Comparison of ENCODE assay signal across 21 cellular contexts in genomic region chr10:30040597-30040996, GRCh38. TPM values are rescaled to one million over a fixed set of nuclear protein-coding genes. Genes with fewer than 3 reads are reported as not detected.
A peak's percentile ranks its signal among the peaks of the same experiment; 100 is the strongest.
DNase-seq lines count a peak whose midpoint lies in the region; ATAC-seq, FAIRE-seq and TF ChIP-seq lines count a peak whose summit lies in the region.
"Had no signal": no experiment of that assay in that cellular context is flagged by ENCODE, and none has a peak within 500 bp of the region (broad histone marks: within the 10 kb centered on the region; RNA-seq: fewer than 3 reads in every experiment).

No MANE protein-coding gene starts in this region.

- no peak for TF ChIP-seq EP300 in sigmoid colon (IDR thresholded peaks at IDR 0.05)

- H3K4me1 ChIP-seq in right atrium auricular region (peaks cover 0 to 60% of the 10 kb centered on the region in 2 donors), left lung (peaks cover 0 to 36% of the 10 kb centered on the region in 2 donors), sigmoid colon (peaks cover 0 to 66% (median 49%) of the 10 kb centered on the region in 4 donors), vagina (no peaks in the 10 kb centered on the region)
- H3K4me1 ChIP-seq: A549 had no signal

- peak; percentile 54 for DNase-seq in right atrium auricular region (ENCODE audit: low spot score)
- no peak for DNase-seq in left ventricle myocardium superior
- DNase-seq in left lung = no peak
- DNase-seq in sigmoid colon = no peak
- no peak for DNase-seq in NCI-H526 (lab: John Stamatoyannopoulos, UW)
- no peak for DNase-seq in vagina (ENCODE audit: extremely low spot score in 2 of 2)
- no peak for DNase-seq in GM12891 (ENCODE audit: insufficient read length, low spot score)
- DNase-seq: C1 segment of cervical spinal cord, H7, HFFc6, NCI-H1105 treated with DMSO at 0.1 percent for 48 hours, NCI-H1694 treated with DMSO at 0.1 percent for 48 hours, NCI-H2107, NCI-H2227 treated with DMSO at 0.1 percent for 48 hours, NCI-H510A treated with DMSO at 0.1 percent for 48 hours, NCI-H82, OCI-M1, SHP77 had no signal

- TF ChIP-seq POLR2A in sigmoid colon (IDR thresholded peaks at IDR 0.05) = no peak
- no peak for TF ChIP-seq POLR2A in vagina (IDR thresholded peaks at IDR 0.05)
- TF ChIP-seq POLR2A in GM12891 (IDR thresholded peaks at IDR 0.05; ENCODE audit: low read depth, low read length) = no peak

- ATAC-seq in left ventricle myocardium superior = no peak
- no peak for ATAC-seq in left lung
- ATAC-seq: A549, K562 had no signal

- no peak for FAIRE-seq in GM12891 (lab: Jason Lieb, UNC)
- FAIRE-seq: A549, D721Med, K562 had no signal

- H3K36me3 ChIP-seq in right atrium auricular region (peaks cover 27% of the 10 kb centered on the region), left lung (peaks cover 0 to 4% of the 10 kb centered on the region in 2 donors), sigmoid colon (peaks cover 8 to 61% (median 16%) of the 10 kb centered on the region in 4 donors), vagina (no peaks in the 10 kb centered on the region)

- no peak overlapping the region for H3K4me3 ChIP-seq in right atrium auricular region
- no peak overlapping the region for H3K4me3 ChIP-seq in left lung
- no peak overlapping the region for H3K4me3 ChIP-seq in sigmoid colon
- H3K4me3 ChIP-seq in vagina = no peak overlapping the region
- H3K4me3 ChIP-seq: A549, K562 had no signal

- TF ChIP-seq CTCF in right atrium auricular region (IDR thresholded peaks at IDR 0.05) (no peak), left lung (IDR thresholded peaks at IDR 0.05) (no peak), sigmoid colon (IDR thresholded peaks at IDR 0.05) (no peak), vagina (IDR thresholded peaks at IDR 0.05) (no peak)

- intact Hi-C loops in left ventricle myocardium superior (cut with micrococcal nuclease) = no loop called here
- intact Hi-C loops in left lung (cut with DNase I) = no loop called here
- intact Hi-C loops in sigmoid colon (cut with DNase I) = no loop called here
- intact Hi-C loops in vagina (cut with DNase I) = no loop called here

- H3K27me3 ChIP-seq in right atrium auricular region (no peaks in the 10 kb centered on the region), left lung (no peaks in the 10 kb centered on the region), sigmoid colon (no peaks in the 10 kb centered on the region), vagina (no peaks in the 10 kb centered on the region)

- WGBS in sigmoid colon, 2 donors = 87 to 88% methylated on average over 8 of the region's 8 CpGs

- H3K9me3 ChIP-seq in right atrium auricular region (no peaks in the 10 kb centered on the region), left lung (no peaks in the 10 kb centered on the region), sigmoid colon (no peaks in the 10 kb centered on the region), vagina (no peaks in the 10 kb centered on the region)
- H3K9me3 ChIP-seq: A549 had no signal

- peak overlapping the region in 1 of 2 donors; percentile 20 for H3K27ac ChIP-seq in right atrium auricular region
- H3K27ac ChIP-seq in left lung = peak overlapping the region; percentile 60 to 64
- peak overlapping the region in 3 of 4 donors; percentile 4 to 17 (median 17) for H3K27ac ChIP-seq in sigmoid colon
- H3K27ac ChIP-seq in vagina = no peak overlapping the region
- H3K27ac ChIP-seq: A549 had no signal

TF ChIP-seq in GM12891, 5 proteins besides CTCF, POLR2A, EP300 and RAD21:
- no peak for TF ChIP-seq PAX5 (IDR thresholded peaks at IDR 0.05; ENCODE audit: insufficient read depth, low read length, severe bottlenecking)
- TF ChIP-seq TAF1 (IDR thresholded peaks at IDR 0.05; ENCODE audit: low read depth, low read length) = no peak
- TF ChIP-seq POLR2AphosphoS5 (IDR thresholded peaks at IDR 0.05; ENCODE audit: low read depth, low read length) = no peak
- no peak for TF ChIP-seq POU2F2 (IDR thresholded peaks at IDR 0.05; ENCODE audit: low read depth, low read length)
- no peak for TF ChIP-seq SPI1 (IDR thresholded peaks at IDR 0.05; ENCODE audit: low read depth, low read length)

RNA-seq across cellular contexts. Expression of gene JCAD, which starts 18.8 kb away (rescaled TPM):
- total RNA-seq in right atrium auricular region (10 to 100 TPM; 34.1 to 39.8 TPM), left ventricle myocardium superior (30.4 TPM), left lung (10 to 100 TPM; 28.7 to 43.1 TPM), sigmoid colon (100 to 1,000 TPM in 3 of 4 donors, 10 to 100 TPM in 1; 99.7 to 141 (median 123) TPM), vagina (40.3 TPM)
- polyA plus RNA-seq in sigmoid colon = 1 to 10 TPM in 2 of 3 donors, under 1 TPM in 1; 0.46 to 4.4 (median 3.6) TPM
- polyA plus RNA-seq in GM12891 (2012; ENCODE audit: low read depth, missing spikeins) = 0.05 TPM
- total RNA-seq: K562 had no signal
- polyA plus RNA-seq: K562 had no signal
